In the genomic region with DNA sequence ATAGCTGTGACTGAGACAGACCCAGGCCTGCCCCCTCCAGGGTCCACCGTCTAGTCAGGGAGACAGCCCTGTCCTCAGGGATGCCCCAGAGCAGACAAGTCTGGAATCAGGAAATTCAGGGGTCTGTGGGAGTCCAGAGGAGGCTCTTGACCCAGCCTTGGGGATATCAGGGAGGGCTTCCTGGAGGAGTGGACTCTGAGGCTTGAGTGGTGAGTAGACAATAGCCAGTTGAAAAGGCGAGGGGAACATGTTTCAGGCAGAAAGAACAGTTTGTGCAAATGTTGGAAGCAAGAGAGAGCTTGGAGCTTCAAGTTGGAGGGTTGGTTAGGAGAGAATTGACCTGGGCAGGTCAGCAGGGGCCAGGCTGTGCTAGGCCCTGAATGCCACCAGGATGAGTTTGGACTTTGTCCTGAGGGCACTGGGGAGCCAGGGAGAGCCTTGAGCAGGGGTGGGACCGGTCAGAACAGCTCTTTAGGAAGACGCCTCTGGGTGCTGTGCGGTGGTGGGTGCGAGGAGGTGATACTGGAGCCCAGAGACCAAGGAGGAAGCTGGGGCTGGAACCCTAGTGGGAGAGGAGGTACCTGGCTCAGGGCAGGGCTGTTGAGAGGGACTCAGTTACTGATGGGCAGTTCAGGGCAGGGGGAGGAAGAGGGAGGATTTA, we compare ENCODE assay signal across 9 cellular contexts. TPM values are rescaled to one million over a fixed set of nuclear protein-coding genes. Genes with fewer than 3 reads are reported as not detected.
DNase-seq lines count a peak whose midpoint lies in the region; ATAC-seq and TF ChIP-seq lines count a peak whose summit lies in the region.
"Had no signal": no experiment of that assay in that cellular context is flagged by ENCODE, and none has a peak within 500 bp of the region (broad histone marks: within the 10 kb centered on the region; RNA-seq: fewer than 3 reads in every experiment).

No MANE protein-coding gene starts in this region.

- intact Hi-C loops in Calu3 (cut with micrococcal nuclease; ENCODE audit: unreplicated experiment): loop anchor here (2.0 kb wide), 1 partner anchor 14 kb away; no protein-coding TSS in a partner anchor

- no TSS peak for BruUV-seq in Calu3 (replicated peaks; lab: Mats Ljungman, UMichigan)

- H3K36me3 Mint-ChIP-seq in Calu3 (ENCODE audit: insufficient read depth, unreplicated experiment): peaks cover 54% of the 10 kb centered on the region

- no peaks in the 10 kb centered on the region for H3K9me3 Mint-ChIP-seq in Calu3 (ENCODE audit: low read depth, unreplicated experiment)

- peaks cover 29% of the 10 kb centered on the region for H3K4me1 Mint-ChIP-seq in Calu3 (ENCODE audit: low read depth, unreplicated experiment)

- no peak for ATAC-seq in gastroesophageal sphincter
- ATAC-seq: mucosa of descending colon had no signal

- H3K27me3 ChIP-seq in gastroesophageal sphincter: no peaks in the 10 kb centered on the region
- no peaks in the 10 kb centered on the region for H3K27me3 ChIP-seq in skeletal muscle tissue (ENCODE audit: control insufficient read depth in 3 of 3, insufficient read depth in 3 of 3, low read length in 3 of 3)
- no peaks in the 10 kb centered on the region for H3K27me3 ChIP-seq in effector memory CD4-positive, alpha-beta T cell (replicated peaks; ENCODE audit: control insufficient read depth, insufficient read depth, low read length, poor library complexity, severe bottlenecking)

- TF ChIP-seq POLR2A in gastroesophageal sphincter (IDR thresholded peaks at IDR 0.05): no peak

- peak overlapping the region; percentile 85 for H3K4me3 Mint-ChIP-seq in Calu3 (ENCODE audit: low read depth, unreplicated experiment)

- no peak for DNase-seq in Calu3
- DNase-seq in SK-N-MC (ENCODE audit: low read depth, low spot score): no peak
- no peak for DNase-seq in effector memory CD4-positive, alpha-beta T cell
- DNase-seq in Kasumi-1 (lab: John Stamatoyannopoulos, UW): no peak
- DNase-seq in ecto neural progenitor cell (ENCODE audit: low spot score): no peak
- DNase-seq: NCI-H2029 had no signal

- TF ChIP-seq CTCF in Calu3 (IDR thresholded peaks at IDR 0.05; ENCODE audit: unreplicated experiment) (no peak), gastroesophageal sphincter (IDR thresholded peaks at IDR 0.05) (no peak)

- no peaks in the 10 kb centered on the region for H3K27me3 Mint-ChIP-seq in Calu3 (ENCODE audit: unreplicated experiment)

- H3K27ac ChIP-seq in SK-N-MC (no peak overlapping the region), gastroesophageal sphincter (peak overlapping the region in 3 of 4 donors; percentile 89 to 99 (median 91)), skeletal muscle tissue (ENCODE audit: low read depth, low read length) (peak overlapping the region; percentile 96)
- H3K27ac ChIP-seq in effector memory CD4-positive, alpha-beta T cell (ENCODE audit: insufficient read depth, low read length, poor library complexity, severe bottlenecking): no peak overlapping the region

- no peak for TF ChIP-seq EP300 in gastroesophageal sphincter (IDR thresholded peaks at IDR 0.05)

- 95% methylated on average over 5 of the region's 6 CpGs; no CpG with 5 or more reads in 1 of the 2 donors for WGBS in gastroesophageal sphincter (ENCODE audit: low coverage in 1 of 2), 2 donors

- CTCF ChIA-PET in Calu3 (lab: Charles Lee): no interaction called here

- H3K4me3 ChIP-seq in SK-N-MC (no peak overlapping the region), gastroesophageal sphincter (no peak overlapping the region), skeletal muscle tissue (ENCODE audit: low read length in 3 of 3) (no peak overlapping the region)
- H3K4me3 ChIP-seq in effector memory CD4-positive, alpha-beta T cell (ENCODE audit: insufficient read depth, low read depth, low read length, poor library complexity, severe bottlenecking): no peak overlapping the region
- H3K4me3 ChIP-seq: mucosa of descending colon had no signal

- peak overlapping the region; percentile 37 for H3K27ac Mint-ChIP-seq in Calu3 (ENCODE audit: unreplicated experiment)

- peaks cover 29% of the 10 kb centered on the region; the same call in 1 of the 2 replicates for H3K36me3 ChIP-seq in SK-N-MC (ENCODE audit: insufficient read depth, low read length)
- H3K36me3 ChIP-seq in gastroesophageal sphincter: peaks cover 0 to 59% of the 10 kb centered on the region in 2 donors
- peaks cover 36 to 42% (median 39%) of the 10 kb centered on the region in 3 donors for H3K36me3 ChIP-seq in skeletal muscle tissue (ENCODE audit: control insufficient read depth in 3 of 3, insufficient read depth in 3 of 3, low read length in 3 of 3)
- peaks cover 37% of the 10 kb centered on the region for H3K36me3 ChIP-seq in effector memory CD4-positive, alpha-beta T cell (ENCODE audit: control insufficient read depth, insufficient read depth, low read length)

- no peaks in the 10 kb centered on the region for H3K9me3 ChIP-seq in SK-N-MC (ENCODE audit: low read depth, low read length)
- no peaks in the 10 kb centered on the region for H3K9me3 ChIP-seq in gastroesophageal sphincter
- H3K9me3 ChIP-seq in skeletal muscle tissue (ENCODE audit: control insufficient read depth in 3 of 3, low read length in 3 of 3): no peaks in the 10 kb centered on the region
- no peaks in the 10 kb centered on the region for H3K9me3 ChIP-seq in effector memory CD4-positive, alpha-beta T cell (ENCODE audit: control insufficient read depth, low read length)
- H3K9me3 ChIP-seq: mucosa of descending colon had no signal

- H3K4me1 ChIP-seq in gastroesophageal sphincter: peaks cover 3 to 47% (median 16%) of the 10 kb centered on the region in 3 donors
- H3K4me1 ChIP-seq in skeletal muscle tissue (ENCODE audit: control insufficient read depth in 3 of 3, insufficient read depth in 3 of 3, low read length in 3 of 3): peaks cover 15 to 33% (median 23%) of the 10 kb centered on the region in 3 donors
- H3K4me1 ChIP-seq in effector memory CD4-positive, alpha-beta T cell (ENCODE audit: control insufficient read depth, insufficient read depth, low read length, poor library complexity, severe bottlenecking): peaks cover 9% of the 10 kb centered on the region

- H3K9ac ChIP-seq in SK-N-MC (ENCODE audit: insufficient read length) (peak overlapping the region; percentile 17), skeletal muscle tissue (ENCODE audit: low read depth in 1 of 3, low read length in 3 of 3) (peak overlapping the region in 2 of 3 donors; percentile 16 to 40)

RNA-seq across cellular contexts. Expression of a gene that starts 2.7 kb away (rescaled TPM):
- total RNA-seq in Calu3 (2022) (38.2 and 39.1 TPM in 2 replicates), gastroesophageal sphincter (10 to 100 TPM; 17.3 to 36.9 (median 28.5) TPM), skeletal muscle tissue (4.2 TPM)

RNA-seq across cellular contexts. Expression of a gene that starts 15.7 kb away (rescaled TPM):
- total RNA-seq in Calu3 (2022) (12.9 and 13.9 TPM in 2 replicates), gastroesophageal sphincter (10 to 100 TPM in 2 of 4 donors, 1 to 10 TPM in 2; 5.0 to 14.7 (median 11.7) TPM), skeletal muscle tissue (1.6 TPM)

RNA-seq across cellular contexts. Expression of a gene that starts 28.0 kb away (rescaled TPM):
- total RNA-seq in Calu3 (2022) (8.6 and 9.8 TPM in 2 replicates), gastroesophageal sphincter (10 to 100 TPM in 2 of 4 donors, 1 to 10 TPM in 2; 3.6 to 11.4 (median 10.2) TPM), skeletal muscle tissue (2.6 TPM)

RNA-seq across cellular contexts. Expression of a gene that starts 50.6 kb away (rescaled TPM):
- total RNA-seq in Calu3 (2022) (6.2 and 11.9 TPM in 2 replicates), gastroesophageal sphincter (10 to 100 TPM in 1 of 4 donors, 1 to 10 TPM in 3; 1.4 to 19.7 (median 7.0) TPM), skeletal muscle tissue (1.0 TPM)

Comparison
In these comparisons a context has a peak if more than half of its experiments do, and no peak if none do; other contexts are left out.
1. H3K27ac ChIP-seq: peak in gastroesophageal sphincter (3 of 4) and skeletal muscle tissue (single experiment); none in SK-N-MC (single experiment) and effector memory CD4-positive, alpha-beta T cell (single experiment).